9 cellular contexts compared by ENCODE assay signal in genomic region chr12:116878567-116879508, GRCh38. TPM values are rescaled to one million over a fixed set of nuclear protein-coding genes. Genes with fewer than 3 reads are reported as not detected.
DNase-seq lines count a peak whose midpoint lies in the region; ATAC-seq and TF ChIP-seq lines count a peak whose summit lies in the region.
"Had no signal": no experiment of that assay in that cellular context is flagged by ENCODE, and none has a peak within 500 bp of the region (broad histone marks: within the 10 kb centered on the region; RNA-seq: fewer than 3 reads in every experiment).

No MANE protein-coding gene starts in this region.

- H3K9me3 Mint-ChIP-seq in immature natural killer cell: peaks cover 0 to 8% (median 3%) of the 10 kb centered on the region in 6 donors
- no peaks in the 10 kb centered on the region for H3K9me3 Mint-ChIP-seq in type B pancreatic cell
- H3K9me3 Mint-ChIP-seq in activated naive CD4-positive, alpha-beta T cell treated with anti-CD3 and anti-CD28 coated beads, Interleukin-2, amount 50 U/mL, for 72 hours: peaks cover 0 to 6% of the 10 kb centered on the region in 2 donors

- H3K36me3 Mint-ChIP-seq in immature natural killer cell (no peaks in the 10 kb centered on the region), type B pancreatic cell (peaks cover 3% of the 10 kb centered on the region)
- peaks cover 4 to 16% of the 10 kb centered on the region in 2 donors for H3K36me3 Mint-ChIP-seq in activated naive CD4-positive, alpha-beta T cell treated with anti-CD3 and anti-CD28 coated beads, Interleukin-2, amount 50 U/mL, for 72 hours

- ATAC-seq in heart right ventricle: peak in 6 of 8 donors; percentile 19 to 55 (median 35)
- ATAC-seq in left cardiac atrium: no peak
- no peak for ATAC-seq in activated naive CD4-positive, alpha-beta T cell treated with anti-CD3 and anti-CD28 coated beads, Interleukin-2, amount 50 U/mL, for 72 hours

- no peaks in the 10 kb centered on the region for H3K36me3 ChIP-seq in heart right ventricle

- DNase-seq in heart right ventricle: no peak
- no peak for DNase-seq in left cardiac atrium
- peak; percentile 24 for DNase-seq in activated T-cell treated with anti-CD3 and anti-CD28 coated beads, Interleukin-2, amount 50 U/mL, for 48 hours
- DNase-seq in immature natural killer cell: no peak
- no peak for DNase-seq in type B pancreatic cell (ENCODE audit: extremely low spot score, unreplicated experiment)
- DNase-seq in Ammon's horn (ENCODE audit: low spot score): no peak
- no peak for DNase-seq in OCI-M1 (lab: John Stamatoyannopoulos, UW)
- no peak for DNase-seq in activated naive CD4-positive, alpha-beta T cell treated with anti-CD3 and anti-CD28 coated beads, Interleukin-2, amount 50 U/mL, for 72 hours (ENCODE audit: low spot score in 2 of 2)

- H3K27me3 Mint-ChIP-seq in immature natural killer cell (ENCODE audit: low read depth in 3 of 3) (peaks cover 21 to 37% (median 27%) of the 10 kb centered on the region in 3 donors), type B pancreatic cell (peaks cover 78% of the 10 kb centered on the region)

- peak overlapping the region in 9 of 10 donors; percentile 27 to 54 (median 44) for H3K4me3 ChIP-seq in heart right ventricle

- no peak overlapping the region for H3K27ac ChIP-seq in heart right ventricle
- H3K27ac ChIP-seq: VCaP had no signal

- intact Hi-C loops in heart right ventricle (cut with DNase I) (no loop called here), left cardiac atrium (cut with DNase I) (no loop called here)

- WGBS in heart right ventricle, 2 donors: 2% methylated on average over 51 to 55 of the region's 55 CpGs

- peaks cover 14 to 28% of the 10 kb centered on the region in 2 donors for H3K4me1 Mint-ChIP-seq in immature natural killer cell
- peaks cover 29% of the 10 kb centered on the region for H3K4me1 Mint-ChIP-seq in type B pancreatic cell (ENCODE audit: unreplicated experiment)

- H3K4me3 Mint-ChIP-seq in immature natural killer cell (peak overlapping the region in 4 of 5 donors; percentile 30 to 66 (median 49)), type B pancreatic cell (peak overlapping the region; percentile 95)

- TF ChIP-seq CTCF in heart right ventricle (IDR thresholded peaks at IDR 0.05) (no peak), type B pancreatic cell (conservative IDR thresholded peaks at IDR 0.05) (no peak)

- peaks cover 8 to 43% (median 32%) of the 10 kb centered on the region in 9 donors for H3K4me1 ChIP-seq in heart right ventricle

- H3K27ac Mint-ChIP-seq in immature natural killer cell (no peak overlapping the region), type B pancreatic cell (peak overlapping the region; percentile 79)
- no peak overlapping the region for H3K27ac Mint-ChIP-seq in activated naive CD4-positive, alpha-beta T cell treated with anti-CD3 and anti-CD28 coated beads, Interleukin-2, amount 50 U/mL, for 72 hours

- H3K27me3 ChIP-seq in heart right ventricle: peaks cover 7 to 97% (median 89%) of the 10 kb centered on the region in 7 donors

- peaks cover 0 to 12% (median 0%) of the 10 kb centered on the region in 11 donors for H3K9me3 ChIP-seq in heart right ventricle

RNA-seq across cellular contexts. Expression of gene HRK, which starts 2.4 kb away (rescaled TPM):
- 1 to 10 TPM in 2 of 10 donors, under 1 TPM in 6, not detected in 2; 0.25 to 2.9 (median 0.57) TPM for total RNA-seq in heart right ventricle
- polyA plus RNA-seq in heart right ventricle: under 1 TPM; 0.03 to 0.07 TPM
- total RNA-seq in left cardiac atrium: under 1 TPM; 0.05 to 0.09 TPM
- polyA plus RNA-seq in immature natural killer cell: not detected
- total RNA-seq in type B pancreatic cell (ENCODE audit: low replicate concordance): 1.9 and 6.6 TPM in 2 replicates
- total RNA-seq in activated naive CD4-positive, alpha-beta T cell treated with anti-CD3 and anti-CD28 coated beads, Interleukin-2, amount 50 U/mL, for 72 hours: not detected

RNA-seq across cellular contexts. Expression of gene FBXW8, which starts 31.9 kb away (rescaled TPM):
- total RNA-seq in heart right ventricle (10 to 100 TPM in 1 of 10 donors, 1 to 10 TPM in 9; 5.3 to 11.3 (median 7.6) TPM), left cardiac atrium (1 to 10 TPM; 6.5 to 8.9 TPM), type B pancreatic cell (ENCODE audit: low replicate concordance) (27.7 and 28.2 TPM in 2 replicates)
- polyA plus RNA-seq in heart right ventricle (1 to 10 TPM; 2.4 to 3.7 TPM), immature natural killer cell (10 to 100 TPM in 2 of 3 donors, 1 to 10 TPM in 1; 6.6 to 11.6 (median 10.6) TPM)
- 1 to 10 TPM; 3.1 to 7.4 TPM for total RNA-seq in activated naive CD4-positive, alpha-beta T cell treated with anti-CD3 and anti-CD28 coated beads, Interleukin-2, amount 50 U/mL, for 72 hours

Comparison
In these comparisons a context has a peak if more than half of its experiments do, and no peak if none do; other contexts are left out.
1. ATAC-seq: peak in heart right ventricle (6 of 8); none in left cardiac atrium (0 of 2) and activated naive CD4-positive, alpha-beta T cell treated with anti-CD3 and anti-CD28 coated beads, Interleukin-2, amount 50 U/mL, for 72 hours (0 of 2).
2. DNase-seq: peak in activated T-cell treated with anti-CD3 and anti-CD28 coated beads, Interleukin-2, amount 50 U/mL, for 48 hours (2 of 2); none in heart right ventricle (0 of 2), left cardiac atrium (single experiment), immature natural killer cell (0 of 3), type B pancreatic cell (single experiment), Ammon's horn (single experiment), OCI-M1 (single experiment) and activated naive CD4-positive, alpha-beta T cell treated with anti-CD3 and anti-CD28 coated beads, Interleukin-2, amount 50 U/mL, for 72 hours (0 of 2).